In genomic region chr4:150302553-150302952, GRCh38 we compare ENCODE assay signal across 1 cellular context.
TF ChIP-seq lines count a peak whose summit lies in the region.

No MANE protein-coding gene starts in this region.

TF ChIP-seq in K562, 482 proteins besides CTCF, POLR2A, EP300 and RAD21 (continued from another document):
- 0 out of 2 replicates have a peak, but pooled peaks have one; percentile 25 for TF ChIP-seq ZNF592 (IDR thresholded peaks at IDR 0.05)
- TF ChIP-seq CBX3 (IDR thresholded peaks at IDR 0.05; ENCODE audit: borderline replicate concordance in 1 of 2, low read length in 2 of 2), result peak in 1 of 2 experiments; percentile 79; a peak in 1 of 3 replicates
- TF ChIP-seq ZHX1 (conservative IDR thresholded peaks at IDR 0.05; ENCODE audit: low read length), result no peak
- TF ChIP-seq NFATC3 (IDR thresholded peaks at IDR 0.05), result peak; percentile 90
- peak; percentile 95 for TF ChIP-seq JUN (IDR thresholded peaks at IDR 0.05; ENCODE audit: borderline replicate concordance, low read depth, low read length)
- TF ChIP-seq JUN (CRISPR knock-in tag; IDR thresholded peaks at IDR 0.05; ENCODE audit: borderline replicate concordance), result peak; percentile 72; the same call in 1 of the 2 replicates
- TF ChIP-seq USF2 (CRISPR knock-in tag; IDR thresholded peaks at IDR 0.05), result peak; percentile 95
- TF ChIP-seq ZNF174 (CRISPR knock-in tag; IDR thresholded peaks at IDR 0.05), result no peak
- TF ChIP-seq SOX6 (IDR thresholded peaks at IDR 0.05), result peak; percentile 45; the same call in 1 of the 2 replicates
- TF ChIP-seq ZNF644 (tag; IDR thresholded peaks at IDR 0.05; ENCODE audit: low read depth), result 0 out of 2 replicates have a peak, but pooled peaks have one; percentile 23
- TF ChIP-seq BRD9 (IDR thresholded peaks at IDR 0.05; ENCODE audit: low read depth, partially characterized antibody), result peak; percentile 71
- TF ChIP-seq ATF3 (IDR thresholded peaks at IDR 0.05), result peak; percentile 98
- TF ChIP-seq ATF3 (CRISPR knock-in tag; conservative IDR thresholded peaks at IDR 0.05), result peak; percentile 55; the same call in 1 of the 2 replicates
- TF ChIP-seq SMAD4 (CRISPR knock-in tag; conservative IDR thresholded peaks at IDR 0.05), result peak; percentile 59; the same call in 1 of the 2 replicates
- TF ChIP-seq CEBPG (CRISPR knock-in tag; IDR thresholded peaks at IDR 0.05), result peak; percentile 93
- TF ChIP-seq CEBPG (tag; conservative IDR thresholded peaks at IDR 0.05 in 1 of 2, IDR thresholded peaks at IDR 0.05 in 1 of 2), result peak; percentile 56 to 96
- peak in 1 of 2 experiments; percentile 55 for TF ChIP-seq AFF1 (IDR thresholded peaks at IDR 0.05; ENCODE audit: low read depth in 1 of 2, partially characterized antibody in 2 of 2)
- 0 out of 4 replicates have a peak, but pooled peaks of 1 of the 2 experiments have one; percentile 21 for TF ChIP-seq FOXA3 (CRISPR knock-in tag; conservative IDR thresholded peaks at IDR 0.05 in 1 of 2, IDR thresholded peaks at IDR 0.05 in 1 of 2)
- peak; percentile 34 for TF ChIP-seq TAF9B (IDR thresholded peaks at IDR 0.05; ENCODE audit: partially characterized antibody)
- peak; percentile 52; the same call in 1 of the 2 replicates for TF ChIP-seq CREM (IDR thresholded peaks at IDR 0.05; ENCODE audit: low read depth)
- TF ChIP-seq ZNF212 (CRISPR knock-in tag; IDR thresholded peaks at IDR 0.05), result no peak
- TF ChIP-seq ZNF318 (IDR thresholded peaks at IDR 0.05; ENCODE audit: borderline replicate concordance in 1 of 2, low read depth in 1 of 2), result peak; percentile 57 to 84; a peak in 1 of 4 replicates
- TF ChIP-seq ARNT (IDR thresholded peaks at IDR 0.05), result peak in 1 of 2 experiments; percentile 31; a peak in 1 of 4 replicates
